Comparison of ENCODE assay signal across 28 cellular contexts in the genomic region with DNA sequence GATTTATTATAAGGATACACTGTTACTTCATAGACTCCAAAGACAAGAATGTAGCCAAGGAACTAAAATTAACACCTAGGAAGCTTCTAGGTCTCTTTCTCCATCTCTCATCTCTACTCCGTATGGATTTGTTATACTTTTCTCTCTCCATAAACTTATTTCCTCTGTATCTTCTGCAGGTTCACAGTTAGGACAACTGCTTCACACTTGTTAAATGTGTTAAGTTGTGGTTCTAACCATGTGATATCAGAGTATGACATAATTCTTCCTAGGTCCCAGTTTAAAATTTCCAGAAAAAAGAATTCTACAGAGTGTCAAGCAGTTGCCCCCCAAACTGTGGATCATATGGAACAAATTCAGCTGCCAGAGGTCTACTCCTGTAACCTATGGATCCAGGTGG.
"Had no signal": no experiment of that assay in that cellular context is flagged by ENCODE, and none has a peak within 500 bp of the region (broad histone marks: within the 10 kb centered on the region; RNA-seq: fewer than 3 reads in every experiment).

No MANE protein-coding gene starts in this region.

- H3K4me1 ChIP-seq: neural progenitor cell, parathyroid adenoma, psoas muscle, right lobe of liver, sigmoid colon, stomach, suprapubic skin, testis, tibial artery, transverse colon, upper lobe of right lung, uterus had no signal

- H3K4me2 ChIP-seq: neural progenitor cell had no signal

- H3K27ac ChIP-seq: neural progenitor cell, ovary, parathyroid adenoma, psoas muscle, right lobe of liver, sigmoid colon, stomach, suprapubic skin, testis, tibial artery, transverse colon, upper lobe of right lung, uterus had no signal

- H3K36me3 Mint-ChIP-seq: naive thymus-derived CD4-positive, alpha-beta T cell; neural progenitor cell; stimulated activated effector memory CD8-positive, alpha-beta T cell treated with anti-CD3 and anti-CD28 coated beads, Interleukin-12 subunit alpha, Interleukin-12 subunit beta, amount 100 ng/mL, for 72 hours; stimulated activated naive B cell treated with anti-CD40 and anti-IgM and Interleukin-4, amounts not matched to agents 10 μg/mL and 1 μg/mL and 100 μg/mL, for 72 hours; type B pancreatic cell had no signal

- ATAC-seq: naive thymus-derived CD4-positive, alpha-beta T cell; psoas muscle; right cardiac atrium; right lobe of liver; stimulated activated effector memory CD8-positive, alpha-beta T cell treated with anti-CD3 and anti-CD28 coated beads, Interleukin-12 subunit alpha, Interleukin-12 subunit beta, amount 100 ng/mL, for 72 hours; stimulated activated naive B cell treated with anti-CD40 and anti-IgM and Interleukin-4, amounts not matched to agents 10 μg/mL and 1 μg/mL and 100 μg/mL, for 72 hours; upper lobe of right lung had no signal

- H3K4me3 ChIP-seq: neural progenitor cell, ovary, psoas muscle, right lobe of liver, sigmoid colon, stomach, suprapubic skin, testis, tibial artery, transverse colon, upper lobe of right lung, uterus had no signal

- H3K9me3 ChIP-seq: ovary, psoas muscle, right lobe of liver, sigmoid colon, stomach, suprapubic skin, testis, tibial artery, transverse colon, upper lobe of right lung, uterus had no signal

- H3K9me3 Mint-ChIP-seq: naive thymus-derived CD4-positive, alpha-beta T cell; nephron; neural progenitor cell; stimulated activated effector memory CD8-positive, alpha-beta T cell treated with anti-CD3 and anti-CD28 coated beads, Interleukin-12 subunit alpha, Interleukin-12 subunit beta, amount 100 ng/mL, for 72 hours; stimulated activated naive B cell treated with anti-CD40 and anti-IgM and Interleukin-4, amounts not matched to agents 10 μg/mL and 1 μg/mL and 100 μg/mL, for 72 hours; stimulated activated naive CD8-positive, alpha-beta T cell treated with anti-CD3 and anti-CD28 coated beads, Interleukin-15, Interleukin-2, amounts not matched to agents 100 ng/mL and 50 ng/mL, for 24 hours; type B pancreatic cell had no signal

- H3K27me3 ChIP-seq: neural progenitor cell, ovary, right lobe of liver, sigmoid colon, stomach, suprapubic skin, testis, tibial artery, transverse colon, upper lobe of right lung, uterus had no signal

- H3K4me3 Mint-ChIP-seq: naive thymus-derived CD4-positive, alpha-beta T cell; nephron; neural progenitor cell; stimulated activated effector memory CD8-positive, alpha-beta T cell treated with anti-CD3 and anti-CD28 coated beads, Interleukin-12 subunit alpha, Interleukin-12 subunit beta, amount 100 ng/mL, for 72 hours; stimulated activated naive B cell treated with anti-CD40 and anti-IgM and Interleukin-4, amounts not matched to agents 10 μg/mL and 1 μg/mL and 100 μg/mL, for 72 hours; stimulated activated naive CD8-positive, alpha-beta T cell treated with anti-CD3 and anti-CD28 coated beads, Interleukin-15, Interleukin-2, amounts not matched to agents 100 ng/mL and 50 ng/mL, for 24 hours; type B pancreatic cell had no signal

- H3K9ac ChIP-seq: neural progenitor cell, parathyroid adenoma had no signal

- H3K27ac Mint-ChIP-seq: nephron; neural progenitor cell; progenitor cell of endocrine pancreas; stimulated activated effector memory CD8-positive, alpha-beta T cell treated with anti-CD3 and anti-CD28 coated beads, Interleukin-12 subunit alpha, Interleukin-12 subunit beta, amount 100 ng/mL, for 72 hours; stimulated activated naive B cell treated with anti-CD40 and anti-IgM and Interleukin-4, amounts not matched to agents 10 μg/mL and 1 μg/mL and 100 μg/mL, for 72 hours; stimulated activated naive CD8-positive, alpha-beta T cell treated with anti-CD3 and anti-CD28 coated beads, Interleukin-15, Interleukin-2, amounts not matched to agents 100 ng/mL and 50 ng/mL, for 24 hours; type B pancreatic cell had no signal

- DNase-seq: naive thymus-derived CD4-positive, alpha-beta T cell; occipital lobe; ovary; posterior cingulate gyrus; psoas muscle; right cardiac atrium; right lobe of liver; sigmoid colon; stimulated activated CD4-positive, alpha-beta T cell treated with anti-CD3 and anti-CD28 coated beads, Interleukin-15, amount 100 ng/mL, for 24 hours; stimulated activated CD4-positive, alpha-beta T cell treated with anti-CD3 and anti-CD28 coated beads, Interleukin-2, amount 100 ng/mL, for 24 hours; stimulated activated CD4-positive, alpha-beta T cell treated with anti-CD3 and anti-CD28 coated beads, Interleukin-2, amount 100 ng/mL, for 48 hours; stimulated activated CD4-positive, alpha-beta T cell treated with anti-CD3 and anti-CD28 coated beads, Interleukin-4, amount 100 ng/mL, for 24 hours; stimulated activated naive B cell treated with anti-CD40 and anti-IgM and Interleukin-4, amounts not matched to agents 10 μg/mL and 1 μg/mL and 100 μg/mL, for 72 hours; stimulated activated naive CD4-positive, alpha-beta T cell treated with Interleukin-2 at 50 U/mL for 16 hours; stomach; testis; tibial artery; transverse colon; upper lobe of right lung; uterus had no signal

- H2AFZ ChIP-seq: neural progenitor cell, parathyroid adenoma had no signal

- H3K4me1 Mint-ChIP-seq: nephron; neural progenitor cell; stimulated activated effector memory CD8-positive, alpha-beta T cell treated with anti-CD3 and anti-CD28 coated beads, Interleukin-12 subunit alpha, Interleukin-12 subunit beta, amount 100 ng/mL, for 72 hours; stimulated activated naive B cell treated with anti-CD40 and anti-IgM and Interleukin-4, amounts not matched to agents 10 μg/mL and 1 μg/mL and 100 μg/mL, for 72 hours had no signal

- H3K36me3 ChIP-seq: neural progenitor cell, ovary, right lobe of liver, sigmoid colon, stomach, suprapubic skin, tibial artery, transverse colon, upper lobe of right lung, uterus had no signal

- H3K79me2 ChIP-seq: parathyroid adenoma had no signal
